In the genomic region with DNA sequence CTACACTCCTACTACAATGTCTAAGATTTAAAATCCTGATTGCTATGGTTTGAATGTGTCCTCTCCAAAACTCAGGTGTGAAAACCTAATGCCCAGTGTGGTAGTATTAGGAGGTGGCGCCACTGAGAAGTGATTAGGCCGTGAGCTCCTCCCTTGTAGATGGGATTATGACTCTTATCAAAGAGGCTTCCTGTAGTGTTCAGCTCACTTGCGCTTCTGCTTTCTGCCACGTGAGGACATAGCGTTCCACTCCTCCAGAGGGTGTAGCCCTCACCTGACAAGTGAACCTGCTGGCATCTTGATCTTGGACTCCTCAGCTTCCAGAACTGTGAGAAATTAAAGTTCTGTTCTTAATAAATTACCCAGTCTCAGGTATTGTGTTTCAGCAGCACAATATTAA, we compare ENCODE assay signal across 8 cellular contexts. TPM values are rescaled to one million over a fixed set of nuclear protein-coding genes. Genes with fewer than 3 reads are reported as not detected.
DNase-seq lines count a peak whose midpoint lies in the region; ATAC-seq lines count a peak whose summit lies in the region.

No MANE protein-coding gene starts in this region.

- H3K27ac Mint-ChIP-seq in activated CD8-positive, alpha-beta memory T cell treated with anti-CD3 and anti-CD28 coated beads, Interleukin-2, amount 10 ng/mL, durations not matched to agents 7 days and 5 days: no peak overlapping the region
- H3K27ac Mint-ChIP-seq in activated naive CD8-positive, alpha-beta T cell treated with anti-CD3 and anti-CD28 coated beads, Interleukin-2, amount 50 U/mL, for 24 hours: no peak overlapping the region

- H3K9me3 Mint-ChIP-seq in activated CD8-positive, alpha-beta memory T cell treated with anti-CD3 and anti-CD28 coated beads, Interleukin-2, amount 10 ng/mL, durations not matched to agents 7 days and 5 days (ENCODE audit: low read depth): no peaks in the 10 kb centered on the region
- H3K9me3 Mint-ChIP-seq in activated naive CD8-positive, alpha-beta T cell treated with anti-CD3 and anti-CD28 coated beads, Interleukin-2, amount 50 U/mL, for 24 hours: no peaks in the 10 kb centered on the region

- no peak overlapping the region for H3K4me3 Mint-ChIP-seq in activated CD8-positive, alpha-beta memory T cell treated with anti-CD3 and anti-CD28 coated beads, Interleukin-2, amount 10 ng/mL, durations not matched to agents 7 days and 5 days
- H3K4me3 Mint-ChIP-seq in activated naive CD8-positive, alpha-beta T cell treated with anti-CD3 and anti-CD28 coated beads, Interleukin-2, amount 50 U/mL, for 24 hours: no peak overlapping the region

- peak; percentile 47 for ATAC-seq in activated CD8-positive, alpha-beta memory T cell treated with anti-CD3 and anti-CD28 coated beads, Interleukin-2, amount 10 ng/mL, durations not matched to agents 7 days and 5 days
- ATAC-seq in activated naive CD8-positive, alpha-beta T cell treated with anti-CD3 and anti-CD28 coated beads, Interleukin-2, amount 50 U/mL, for 24 hours: peak; percentile 79
- no peak for ATAC-seq in GM21381 (IDR thresholded peaks at IDR 0.05; ENCODE audit: unreplicated experiment)
- ATAC-seq in HG03432 (IDR thresholded peaks at IDR 0.05; ENCODE audit: unreplicated experiment): no peak

- peaks cover 23% of the 10 kb centered on the region for H3K27me3 Mint-ChIP-seq in activated CD8-positive, alpha-beta memory T cell treated with anti-CD3 and anti-CD28 coated beads, Interleukin-2, amount 10 ng/mL, durations not matched to agents 7 days and 5 days
- H3K27me3 Mint-ChIP-seq in activated naive CD8-positive, alpha-beta T cell treated with anti-CD3 and anti-CD28 coated beads, Interleukin-2, amount 50 U/mL, for 24 hours: peaks cover 2% of the 10 kb centered on the region

- H3K4me1 Mint-ChIP-seq in activated CD8-positive, alpha-beta memory T cell treated with anti-CD3 and anti-CD28 coated beads, Interleukin-2, amount 10 ng/mL, durations not matched to agents 7 days and 5 days: no peaks in the 10 kb centered on the region
- H3K4me1 Mint-ChIP-seq in activated naive CD8-positive, alpha-beta T cell treated with anti-CD3 and anti-CD28 coated beads, Interleukin-2, amount 50 U/mL, for 24 hours: peaks cover 3% of the 10 kb centered on the region

- DNase-seq in activated CD8-positive, alpha-beta memory T cell treated with anti-CD3 and anti-CD28 coated beads, Interleukin-2, amount 10 ng/mL, durations not matched to agents 7 days and 5 days: no peak
- no peak for DNase-seq in activated CD8-positive, alpha-beta memory T cell treated with anti-CD3 and anti-CD28 coated beads, Interleukin-2, amount 50 U/mL, for 4 hours
- DNase-seq in NCI-H460 (ENCODE audit: extremely low read depth, low read depth): peak; percentile 26
- DNase-seq in activated naive CD8-positive, alpha-beta T cell treated with anti-CD3 and anti-CD28 coated beads, Interleukin-2, amount 50 U/mL, for 24 hours: peak; percentile 5
- DNase-seq in stimulated activated CD4-positive, alpha-beta T cell treated with anti-CD3 and anti-CD28 coated beads, Interleukin-4, amount 100 ng/mL, for 48 hours (ENCODE audit: low read depth in 2 of 2): peak; percentile 2 to 4
- DNase-seq in NCI-H1105 (lab: John Stamatoyannopoulos, UW): no peak

- CTCF ChIA-PET in activated CD8-positive, alpha-beta memory T cell treated with anti-CD3 and anti-CD28 coated beads, Interleukin-2, amount 10 ng/mL, durations not matched to agents 7 days and 5 days (lab: Charles Lee): interaction anchor here (1.3 kb wide), 1 partner anchor 115 kb away, joined by 6 read pairs; no protein-coding TSS in a partner anchor

- H3K36me3 Mint-ChIP-seq in activated CD8-positive, alpha-beta memory T cell treated with anti-CD3 and anti-CD28 coated beads, Interleukin-2, amount 10 ng/mL, durations not matched to agents 7 days and 5 days: no peaks in the 10 kb centered on the region
- H3K36me3 Mint-ChIP-seq in activated naive CD8-positive, alpha-beta T cell treated with anti-CD3 and anti-CD28 coated beads, Interleukin-2, amount 50 U/mL, for 24 hours (ENCODE audit: low read depth): no peaks in the 10 kb centered on the region

RNA-seq across cellular contexts. Expression of a gene that starts 33.0 kb away (rescaled TPM):
- 10 to 100 TPM in 1 of 2 experiments, 1 to 10 TPM in 1; 6.5 to 12.4 TPM for total RNA-seq in activated CD8-positive, alpha-beta memory T cell treated with anti-CD3 and anti-CD28 coated beads, Interleukin-2, amount 10 ng/mL, durations not matched to agents 7 days and 5 days
- total RNA-seq in NCI-H460 (2014; rRNA removed; shearing (Covaris generic)): 7.2 and 8.1 TPM in 2 replicates
- 15.9 and 18.8 TPM in 2 replicates for polyA plus RNA-seq in NCI-H460 (2014; cell fraction: nucleus; rRNA removed)

RNA-seq across cellular contexts. Expression of a gene that starts 49.3 kb away (rescaled TPM):
- 10 to 100 TPM; 62.4 to 66.7 TPM for total RNA-seq in activated CD8-positive, alpha-beta memory T cell treated with anti-CD3 and anti-CD28 coated beads, Interleukin-2, amount 10 ng/mL, durations not matched to agents 7 days and 5 days
- 157 and 164 TPM in 2 replicates for total RNA-seq in NCI-H460 (2014; rRNA removed; shearing (Covaris generic))
- polyA plus RNA-seq in NCI-H460 (2014; cell fraction: nucleus; rRNA removed): 93.5 and 97.9 TPM in 2 replicates

Comparison
In these comparisons a context has a peak if more than half of its experiments do, and no peak if none do; other contexts are left out.
1. ATAC-seq: peak in activated CD8-positive, alpha-beta memory T cell treated with anti-CD3 and anti-CD28 coated beads, Interleukin-2, amount 10 ng/mL, durations not matched to agents 7 days and 5 days (single experiment) and activated naive CD8-positive, alpha-beta T cell treated with anti-CD3 and anti-CD28 coated beads, Interleukin-2, amount 50 U/mL, for 24 hours (single experiment); none in GM21381 (single experiment) and HG03432 (single experiment).
2. DNase-seq: peak in NCI-H460 (single experiment), activated naive CD8-positive, alpha-beta T cell treated with anti-CD3 and anti-CD28 coated beads, Interleukin-2, amount 50 U/mL, for 24 hours (single experiment) and stimulated activated CD4-positive, alpha-beta T cell treated with anti-CD3 and anti-CD28 coated beads, Interleukin-4, amount 100 ng/mL, for 48 hours (2 of 2); none in activated CD8-positive, alpha-beta memory T cell treated with anti-CD3 and anti-CD28 coated beads, Interleukin-2, amount 10 ng/mL, durations not matched to agents 7 days and 5 days (single experiment), activated CD8-positive, alpha-beta memory T cell treated with anti-CD3 and anti-CD28 coated beads, Interleukin-2, amount 50 U/mL, for 4 hours (single experiment) and NCI-H1105 (single experiment).